8 cellular contexts compared by ENCODE assay signal in genomic region chr14:81694419-81694818, GRCh38.
"Had no signal": no experiment of that assay in that cellular context is flagged by ENCODE, and none has a peak within 500 bp of the region (broad histone marks: within the 10 kb centered on the region; RNA-seq: fewer than 3 reads in every experiment).

No MANE protein-coding gene starts in this region.

- H3K27ac Mint-ChIP-seq: GM23338, H9, HFFc6 had no signal

- H3K27ac ChIP-seq: GM23248 had no signal

- H3K4me1 ChIP-seq: HAP-1 had no signal

- H3K9me3 Mint-ChIP-seq: H9 had no signal

- H3K9me3 ChIP-seq: HAP-1 had no signal

- H3K9ac ChIP-seq: GM23248 had no signal

- DNase-seq: GM23248, GOT3, H7, H9, HCEC 1CT, HFFc6 had no signal

- H2AFZ ChIP-seq: GM23248, GM23338 had no signal

- H3K4me1 Mint-ChIP-seq: GM23338, H9 had no signal

- H3K4me3 ChIP-seq: GM23248, GM23338, HAP-1 had no signal

- H3K36me3 ChIP-seq: HAP-1 had no signal

- H3K4me3 Mint-ChIP-seq: GM23338, H9, HFFc6 had no signal

- H3K4me2 ChIP-seq: GM23338 had no signal
